In genomic region chr14:68937790-68938514, GRCh38 we compare ENCODE assay signal across 1 cellular context.
TF ChIP-seq lines count a peak whose summit lies in the region.

No MANE protein-coding gene starts in this region.

TF ChIP-seq in SK-N-SH treated with all-trans-retinoic acid at 6 μM for 48 hours, 23 proteins besides CTCF, POLR2A, EP300 and RAD21 (continued from another document):
- TF ChIP-seq TCF4 (CRISPR knock-in tag; IDR thresholded peaks at IDR 0.05; ENCODE audit: borderline replicate concordance) (peak; percentile 95), CSDC2 (CRISPR knock-in tag; IDR thresholded peaks at IDR 0.05) (no peak), ZFP3 (CRISPR knock-in tag; IDR thresholded peaks at IDR 0.05) (peak; percentile 82), ZNF70 (CRISPR knock-in tag; IDR thresholded peaks at IDR 0.05) (no peak), GLIS3 (CRISPR knock-in tag; IDR thresholded peaks at IDR 0.05) (no peak; the same call in 1 of the 2 replicates), PATZ1 (CRISPR knock-in tag; IDR thresholded peaks at IDR 0.05; ENCODE audit: borderline replicate concordance) (no peak), OSR1 (CRISPR knock-in tag; IDR thresholded peaks at IDR 0.05) (no peak), ZNF565 (CRISPR knock-in tag; conservative IDR thresholded peaks at IDR 0.05; ENCODE audit: low read depth) (no peak), ZC3H10 (CRISPR knock-in tag; IDR thresholded peaks at IDR 0.05) (no peak), SNAI2 (CRISPR knock-in tag; IDR thresholded peaks at IDR 0.05) (no peak), ARNTL (CRISPR knock-in tag; IDR thresholded peaks at IDR 0.05; ENCODE audit: borderline replicate concordance, low read depth) (no peak), ISL1 (CRISPR knock-in tag; IDR thresholded peaks at IDR 0.05) (peak; percentile 78)
